In the genomic region with DNA sequence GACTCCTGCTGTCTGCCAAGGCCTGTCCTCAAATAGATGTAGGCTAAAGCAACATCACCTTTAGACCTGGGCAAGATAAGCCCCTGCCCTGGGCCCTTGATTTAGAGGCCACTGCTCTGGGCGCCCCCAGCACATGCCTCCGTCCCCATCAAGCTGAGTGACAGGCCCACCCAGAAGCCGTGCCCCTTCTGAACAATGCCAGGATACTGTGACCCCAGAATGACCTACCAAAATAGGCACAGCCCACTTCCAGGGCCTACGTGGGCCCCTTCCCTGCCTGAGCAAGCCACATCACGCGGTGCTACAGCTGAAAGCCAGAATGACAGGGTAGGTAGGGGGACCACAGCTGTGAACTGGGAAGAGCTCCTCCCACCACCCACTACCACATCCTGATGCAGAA, we compare ENCODE assay signal across 24 cellular contexts. TPM values are rescaled to one million over a fixed set of nuclear protein-coding genes. Genes with fewer than 3 reads are reported as not detected.
"Had no signal": no experiment of that assay in that cellular context is flagged by ENCODE, and none has a peak within 500 bp of the region (broad histone marks: within the 10 kb centered on the region; RNA-seq: fewer than 3 reads in every experiment).

No MANE protein-coding gene starts in this region.

- ATAC-seq: gastrocnemius medialis; heart right ventricle; naive thymus-derived CD4-positive, alpha-beta T cell had no signal

- H3K27me3 ChIP-seq: esophagus muscularis mucosa, gastrocnemius medialis, heart right ventricle, ovary, right lobe of liver had no signal

- H3K4me3 ChIP-seq: esophagus muscularis mucosa, gastrocnemius medialis, heart right ventricle, ovary, prostate gland, right lobe of liver had no signal

- H3K36me3 ChIP-seq: esophagus muscularis mucosa, gastrocnemius medialis, heart right ventricle, ovary, prostate gland, right lobe of liver had no signal

- DNase-seq: effector CD8-positive, alpha-beta T cell; gastrocnemius medialis; heart right ventricle; hypothalamus; kidney glomerular epithelial cell; mammary epithelial cell; naive thymus-derived CD4-positive, alpha-beta T cell; nephron progenitor cell; ovary; right lobe of liver; stimulated activated CD4-positive, alpha-beta T cell treated with anti-CD3 and anti-CD28 coated beads, Interleukin-2, amount 100 ng/mL, for 24 hours; stimulated activated CD4-positive, alpha-beta T cell treated with anti-CD3 and anti-CD28 coated beads, Interleukin-4, amount 100 ng/mL, for 4 hours; stimulated activated naive CD4-positive, alpha-beta T cell treated with Interleukin-2 at 50 U/mL for 16 hours; trophoblast cell had no signal

- H3K4me1 ChIP-seq: esophagus muscularis mucosa, gastrocnemius medialis, heart right ventricle, prostate gland, right lobe of liver had no signal

- H3K27ac ChIP-seq: epithelial cell of prostate, esophagus muscularis mucosa, gastrocnemius medialis, heart right ventricle, prostate gland, right lobe of liver had no signal

- H3K9me3 ChIP-seq: esophagus muscularis mucosa, gastrocnemius medialis, heart right ventricle, ovary, prostate gland, right lobe of liver had no signal

RNA-seq across cellular contexts. Expression of a gene that starts 24.7 kb away (rescaled TPM):
- total RNA-seq: esophagus muscularis mucosa; fibroblast of villous mesenchyme; heart right ventricle; lower leg skin; mammary epithelial cell; mesenteric fat pad; mononuclear cell; naive thymus-derived CD4-positive, alpha-beta T cell; ovary; prostate gland; renal cortical epithelial cell; right lobe of liver; skeletal muscle tissue; urinary bladder had no signal
- polyA plus RNA-seq: heart right ventricle; mammary epithelial cell; naive thymus-derived CD4-positive, alpha-beta T cell; ovary; urinary bladder had no signal
